ENCODE assay signal across 17 cellular contexts in genomic region chr11:69593851-69594250, GRCh38.
"Had no signal": no experiment of that assay in that cellular context is flagged by ENCODE, and none has a peak within 500 bp of the region (broad histone marks: within the 10 kb centered on the region; RNA-seq: fewer than 3 reads in every experiment).

No MANE protein-coding gene starts in this region.

- H3K27ac ChIP-seq: ascending aorta, left ventricle myocardium inferior, parathyroid adenoma had no signal

- H3K9ac ChIP-seq: parathyroid adenoma had no signal

- FAIRE-seq: endometrium, frontal cortex, kidney had no signal

- H3K9me3 ChIP-seq: ascending aorta had no signal

- ATAC-seq: activated T-cell treated with anti-CD3 and anti-CD28 coated beads, Interleukin-2, amount 50 U/mL, for 72 hours; sciatic nerve; stimulated activated memory B cell treated with anti-CD40 and anti-IgM and Interleukin-4, amounts not matched to agents 10 μg/mL and 1 μg/mL and 100 μg/mL, for 72 hours had no signal

- H3K36me3 ChIP-seq: ascending aorta, left ventricle myocardium inferior had no signal

- H3K4me3 ChIP-seq: ascending aorta, left ventricle myocardium inferior had no signal

- H3K27me3 ChIP-seq: ascending aorta had no signal

- H2AFZ ChIP-seq: parathyroid adenoma had no signal

- DNase-seq: activated CD4-positive, alpha-beta T cell treated with anti-CD3 and anti-CD28 coated beads, Interleukin-2, amount 10 ng/mL, durations not matched to agents 7 days and 5 days; activated CD8-positive, alpha-beta memory T cell treated with anti-CD3 and anti-CD28 coated beads, Interleukin-2, amount 50 U/mL, for 4 hours; activated effector memory CD4-positive, alpha-beta T cell treated with anti-CD3 and anti-CD28 coated beads, Interleukin-2, amount 50 U/mL, for 16 hours; activated naive CD4-positive, alpha-beta T cell treated with anti-CD3 and anti-CD28 coated beads, Interleukin-2, amount 50 U/mL, for 16 hours; activated T-cell treated with anti-CD3 and anti-CD28 coated beads, Interleukin-2, amount 50 U/mL, for 72 hours; cortex of kidney; kidney; left ventricle myocardium inferior; mammary epithelial cell; midbrain; stimulated activated CD4-positive, alpha-beta T cell treated with anti-CD3 and anti-CD28 coated beads, Interleukin-4, amount 100 ng/mL, for 24 hours had no signal

- H3K79me2 ChIP-seq: parathyroid adenoma had no signal

- H3K4me1 ChIP-seq: ascending aorta, left ventricle myocardium inferior, parathyroid adenoma had no signal
